Comparison of ENCODE assay signal across 7 cellular contexts in the genomic region with DNA sequence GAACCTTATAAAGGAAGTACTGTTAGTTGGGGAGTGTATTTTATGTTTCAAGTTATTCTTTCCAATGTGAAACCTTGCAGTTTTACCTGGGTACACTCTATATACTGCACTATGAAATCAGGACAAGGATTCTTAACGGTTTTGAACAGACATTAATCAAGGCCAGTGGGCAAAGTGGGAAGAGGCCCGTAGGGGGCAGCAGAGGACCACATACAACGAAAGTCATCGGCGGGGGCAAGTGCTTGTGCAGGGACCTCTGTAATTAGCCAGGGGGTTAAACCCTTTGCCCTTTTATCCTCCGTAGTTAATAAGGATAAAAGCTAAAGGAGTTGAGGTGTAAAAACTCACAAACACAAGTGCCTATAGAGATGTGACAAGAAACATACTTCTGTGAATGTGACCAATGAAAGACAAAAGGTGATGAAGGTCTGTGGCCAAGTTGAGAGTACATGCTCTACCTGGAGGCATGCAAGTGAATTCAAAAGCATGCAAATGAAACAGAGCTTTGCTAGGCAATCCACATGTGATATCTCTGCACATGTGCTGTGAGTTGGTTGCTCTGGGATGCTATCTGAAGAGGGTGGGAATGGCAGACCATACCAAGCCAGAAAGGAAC.
A peak's percentile ranks its signal among the peaks of the same experiment; 100 is the strongest.
DNase-seq lines count a peak whose midpoint lies in the region; TF ChIP-seq lines count a peak whose summit lies in the region.

No MANE protein-coding gene starts in this region.

- no peak overlapping the region for H2BK120ac ChIP-seq in H9 (ENCODE audit: low read depth, low read length, poor library complexity, severe bottlenecking)

- no peak overlapping the region for H2AK5ac ChIP-seq in H9 (ENCODE audit: insufficient read length, low read length)

- no peak overlapping the region; a peak in 1 of 7 replicates for H3K27ac Mint-ChIP-seq in H9

- no CpG with 5 or more reads among the region's 6 CpGs for WGBS in H9 (ENCODE audit: extremely low coverage, insufficient read length, low lambda C conversion rate)

- no peak overlapping the region for H3K18ac ChIP-seq in H9 (ENCODE audit: insufficient read length, low read depth, low read length)

- H3K9me3 ChIP-seq in H9 (ENCODE audit: control insufficient read depth, low read depth, low read length): no peaks in the 10 kb centered on the region

- no peaks in the 10 kb centered on the region for H3K79me2 ChIP-seq in H9 (ENCODE audit: insufficient read depth, low read length)

- no peak overlapping the region for H3K23ac ChIP-seq in H9 (ENCODE audit: insufficient read length, low read depth, low read length)

- H3K36me3 Mint-ChIP-seq in H9 (ENCODE audit: insufficient read depth in 1 of 3, low read depth in 3 of 3): no peaks in the 10 kb centered on the region

- no peak overlapping the region for H2AFZ ChIP-seq in H9 (ENCODE audit: low read length)

- H2BK15ac ChIP-seq in H9 (ENCODE audit: low read depth, low read length): no peak overlapping the region

- TF ChIP-seq CTCF in GM13977 (IDR thresholded peaks at IDR 0.05; ENCODE audit: extremely low read depth, insufficient read depth, missing control alignments) (peak; percentile 89), H9 (conservative IDR thresholded peaks at IDR 0.05) (peak; percentile 93), LNCaP clone FGC (IDR thresholded peaks at IDR 0.05; ENCODE audit: control insufficient read depth, extremely low read depth, insufficient read depth) (peak; percentile 81), kidney epithelial cell (IDR thresholded peaks at IDR 0.05; ENCODE audit: insufficient read depth, low read length, poor library complexity, severe bottlenecking) (peak; percentile 87)

- no peak overlapping the region for H4K91ac ChIP-seq in H9 (ENCODE audit: insufficient read length, low read depth, low read length)

- DNase-seq in GM13977 (ENCODE audit: low spot score) (peak; percentile 21), H9 (peak; percentile 73), LNCaP clone FGC (ENCODE audit: low read depth) (peak; percentile 1), T1000 (lab: John Stamatoyannopoulos, UW) (peak; percentile 14), brain pericyte (ENCODE audit: low read depth, low spot score) (peak; percentile 8), kidney epithelial cell (ENCODE audit: low read depth) (peak; percentile 1)
- DNase-seq in stimulated activated CD4-positive, alpha-beta T cell treated with anti-CD3 and anti-CD28 coated beads, Interleukin-4, amount 100 ng/mL, for 24 hours: peak; percentile 49

- H4K20me1 ChIP-seq in H9 (ENCODE audit: control insufficient read depth, insufficient read depth, insufficient read length): no peaks in the 10 kb centered on the region

- no peaks in the 10 kb centered on the region for H3K23me2 ChIP-seq in H9 (ENCODE audit: insufficient read length, low read depth, low read length, poor library complexity, severe bottlenecking)

- H3K4me1 ChIP-seq in H9 (ENCODE audit: insufficient read depth, low read length): no peaks in the 10 kb centered on the region

- H3K36me3 ChIP-seq in kidney epithelial cell (ENCODE audit: control insufficient read depth, insufficient read depth, low read length): no peaks in the 10 kb centered on the region

- no peak overlapping the region for H2BK12ac ChIP-seq in H9 (ENCODE audit: insufficient read length, low read depth, low read length)

- H4K5ac ChIP-seq in H9 (ENCODE audit: insufficient read length, low read depth, low read length): no peak overlapping the region

- in situ Hi-C loops in GM13977 (cut with MboI; ENCODE audit: low pct_unique_long_range_greater_than_20kb, low sequenced_read_pairs, unreplicated experiment): loop anchor here (25.0 kb wide), 1 partner anchor 380 kb away; no protein-coding TSS in a partner anchor

- no peaks in the 10 kb centered on the region for H3K27me3 Mint-ChIP-seq in H9 (ENCODE audit: low read depth)

- no peak overlapping the region for H3K56ac ChIP-seq in H9 (ENCODE audit: insufficient read length, low read depth, low read length)

- H3K27me3 ChIP-seq in H9 (ENCODE audit: insufficient read depth, low read length) (no peaks in the 10 kb centered on the region), kidney epithelial cell (ENCODE audit: control insufficient read depth, insufficient read depth, low read length) (no peaks in the 10 kb centered on the region)

- H3K4me3 ChIP-seq in LNCaP clone FGC (ENCODE audit: low read depth, low read length) (no peak overlapping the region), kidney epithelial cell (ENCODE audit: low read depth, low read length) (no peak overlapping the region)

- no peaks in the 10 kb centered on the region for H3K79me1 ChIP-seq in H9 (ENCODE audit: insufficient read depth, low read depth, low read length, poor library complexity, severe bottlenecking)

- no peak overlapping the region for H3K14ac ChIP-seq in H9 (ENCODE audit: insufficient read depth, low read length)

- H3K4me2 ChIP-seq in H9 (ENCODE audit: insufficient read depth, insufficient read length, low read length): no peak overlapping the region

- H3T11ph ChIP-seq in H9 (ENCODE audit: low read length): no peak overlapping the region

- H3K9ac ChIP-seq in H9 (ENCODE audit: extremely low read depth, insufficient read length, low read length): no peak overlapping the region

- H3K4me3 Mint-ChIP-seq in H9: no peak overlapping the region

- H3K4me1 Mint-ChIP-seq in H9: no peaks in the 10 kb centered on the region

- no peaks in the 10 kb centered on the region for H3K9me3 Mint-ChIP-seq in H9

- H2BK20ac ChIP-seq in H9 (ENCODE audit: low read depth, low read length, poor library complexity, severe bottlenecking): no peak overlapping the region

- no peak overlapping the region for H3K27ac ChIP-seq in H9 (ENCODE audit: insufficient read length, low read depth, low read length)

- no peak overlapping the region for H2BK5ac ChIP-seq in H9 (ENCODE audit: insufficient read length, low read length)

- H3K4ac ChIP-seq in H9 (ENCODE audit: low read depth, low read length): no peak overlapping the region

- no peak overlapping the region for H4K8ac ChIP-seq in H9 (replicated peaks; ENCODE audit: insufficient read length, low read depth, low read length)

Comparison
In these comparisons a context has a peak if more than half of its experiments do, and no peak if none do; other contexts are left out.
1. DNase-seq: peak in every context shown above with its lines; median percentile 73 in H9; 49 in stimulated activated CD4-positive, alpha-beta T cell treated with anti-CD3 and anti-CD28 coated beads, Interleukin-4, amount 100 ng/mL, for 24 hours; 21 in GM13977; 14 in T1000; 8 in brain pericyte; 1 in LNCaP clone FGC; 1 in kidney epithelial cell.